ENCODE assay signal across 31 cellular contexts in the genomic region with DNA sequence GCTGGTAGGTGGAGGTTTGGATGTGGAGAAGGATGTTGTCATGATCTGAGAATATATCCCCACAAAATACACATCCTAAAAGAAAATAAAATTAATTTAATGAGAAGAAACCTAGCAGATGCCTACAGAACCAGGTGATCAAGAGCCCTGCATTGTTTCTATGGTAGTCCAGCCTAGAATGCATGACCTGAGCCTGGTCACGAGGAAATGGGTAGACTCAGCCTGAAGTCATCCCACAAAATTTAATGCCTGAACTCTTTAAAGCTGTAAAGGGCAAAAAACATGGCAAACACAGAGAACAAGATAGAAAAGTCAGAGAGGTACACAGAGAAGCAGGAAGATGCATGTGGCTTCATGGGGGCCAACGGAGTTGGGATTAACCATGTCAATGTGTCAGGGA. TPM values are rescaled to one million over a fixed set of nuclear protein-coding genes. Genes with fewer than 3 reads are reported as not detected.
DNase-seq lines count a peak whose midpoint lies in the region; ATAC-seq, FAIRE-seq and TF ChIP-seq lines count a peak whose summit lies in the region.
"Had no signal": no experiment of that assay in that cellular context is flagged by ENCODE, and none has a peak within 500 bp of the region (broad histone marks: within the 10 kb centered on the region; RNA-seq: fewer than 3 reads in every experiment).

No MANE protein-coding gene starts in this region.

- H3K27ac ChIP-seq in CD4-positive, alpha-beta T cell (ENCODE audit: low read depth, low read length) = no peak overlapping the region
- H3K27ac ChIP-seq: BLaER1, PC-9 had no signal

- H3K4me1 Mint-ChIP-seq in CD4-positive, alpha-beta T cell (ENCODE audit: low read depth) = no peaks in the 10 kb centered on the region

- CTCF ChIA-PET in CD4-positive, alpha-beta T cell (lab: Charles Lee) = no interaction called here

- H3K9me3 ChIP-seq in CD4-positive, alpha-beta T cell (ENCODE audit: control insufficient read depth, low read length) = no peaks in the 10 kb centered on the region
- H3K9me3 ChIP-seq: BLaER1 had no signal

- no peak overlapping the region for H3K4me3 Mint-ChIP-seq in CD4-positive, alpha-beta T cell
- H3K4me3 Mint-ChIP-seq: CD4-positive, CD25-positive, alpha-beta regulatory T cell had no signal

- H3K36me3 Mint-ChIP-seq in CD4-positive, alpha-beta T cell (ENCODE audit: low read depth) = no peaks in the 10 kb centered on the region
- H3K36me3 Mint-ChIP-seq: CD4-positive, CD25-positive, alpha-beta regulatory T cell had no signal

- POLR2A ChIA-PET in CD4-positive, alpha-beta T cell (lab: Charles Lee) = no interaction called here

- no peak for TF ChIP-seq POLR2A in GM12892 (IDR thresholded peaks at IDR 0.05; ENCODE audit: low read depth, low read length)

- TF ChIP-seq CTCF in CD4-positive, alpha-beta T cell (IDR thresholded peaks at IDR 0.05) = no peak

- FAIRE-seq in GM12892 (lab: Jason Lieb, UNC) = peak; percentile 54
- peak; percentile 66 for FAIRE-seq in RCC 7860 (lab: Jason Lieb, UNC)
- FAIRE-seq: A204.1, GM12878, HTR-8/SVneo, K562 had no signal

- intact Hi-C loops in CD4-positive, alpha-beta T cell (cut with DNase I, micrococcal nuclease) = loop anchor here in 1 of 2 experiments (10.0 kb wide), 1 partner anchor 268 kb away; no protein-coding TSS in a partner anchor

- H3K9me3 Mint-ChIP-seq in CD4-positive, alpha-beta T cell = no peaks in the 10 kb centered on the region

- DNase-seq in GM12892 (ENCODE audit: insufficient read length) = no peak
- DNase-seq in RCC 7860 (ENCODE audit: low spot score) = peak; percentile 30
- DNase-seq in kidney tubule cell (ENCODE audit: low spot score) = peak; percentile 77
- peak; percentile 63 for DNase-seq in renal cortical epithelial cell (ENCODE audit: low read depth)
- DNase-seq in CD4-positive, alpha-beta T cell = no peak
- no peak for DNase-seq in globus pallidus (ENCODE audit: low spot score)
- DNase-seq: CD4-positive, CD25-positive, alpha-beta regulatory T cell; DMS53; GDM1; H7; Kasumi-1; MV-4-11; NCI-H1105 treated with DMSO at 0.1 percent for 48 hours; NCI-H146; NCI-H1930; NCI-H446; NCI-H524 treated with DMSO at 0.1 percent for 48 hours; NCI-H82; NK-92 treated with Interleukin-12 subunit alpha and Interleukin-12 subunit beta, amount 100 ng/mL, for 24 hours; PC-9; RPMI8226; SHP77 had no signal

- no peak for ATAC-seq in CD4-positive, alpha-beta T cell (ENCODE audit: poor library complexity)
- no peak for ATAC-seq in HG03135 (IDR thresholded peaks at IDR 0.05; ENCODE audit: unreplicated experiment)
- ATAC-seq: GM12878, K562 had no signal

- H3K27ac Mint-ChIP-seq in CD4-positive, alpha-beta T cell = no peak overlapping the region

- H3K27me3 Mint-ChIP-seq in CD4-positive, alpha-beta T cell = peaks cover 4% of the 10 kb centered on the region

- H3K27me3 ChIP-seq in CD4-positive, alpha-beta T cell (ENCODE audit: control insufficient read depth, insufficient read depth, low read length) = no peaks in the 10 kb centered on the region
- H3K27me3 ChIP-seq: BLaER1 had no signal

RNA-seq across cellular contexts. Expression of a gene that starts 36.0 kb away (rescaled TPM):
- 1.00 TPM for polyA plus RNA-seq in GM12892 (2012; ENCODE audit: missing spikeins)
- not detected in 2 replicates for total RNA-seq in renal cortical epithelial cell
- total RNA-seq in CD4-positive, alpha-beta T cell = not detected
- total RNA-seq: CD4-positive, CD25-positive, alpha-beta regulatory T cell; GM12878; H7; K562; MCF 10A; PC-9; SK-MEL-5 had no signal
- polyA plus RNA-seq: AG04450; CD4-positive, CD25-positive, alpha-beta regulatory T cell; K562 had no signal

Comparison
In these comparisons a context has a peak if more than half of its experiments do, and no peak if none do; other contexts are left out.
1. DNase-seq: peak in RCC 7860 (single experiment), kidney tubule cell (single experiment) and renal cortical epithelial cell (single experiment); none in GM12892 (single experiment), CD4-positive, alpha-beta T cell (0 of 10) and globus pallidus (single experiment).